ENCODE assay signal across 1 cellular context in genomic region chr3:136901391-136901790, GRCh38.
TF ChIP-seq lines count a peak whose summit lies in the region.

No MANE protein-coding gene starts in this region.

TF ChIP-seq in WTC11, 78 proteins besides CTCF, POLR2A, EP300 and RAD21 (continued from another document):
- TF ChIP-seq, protein P1, sequence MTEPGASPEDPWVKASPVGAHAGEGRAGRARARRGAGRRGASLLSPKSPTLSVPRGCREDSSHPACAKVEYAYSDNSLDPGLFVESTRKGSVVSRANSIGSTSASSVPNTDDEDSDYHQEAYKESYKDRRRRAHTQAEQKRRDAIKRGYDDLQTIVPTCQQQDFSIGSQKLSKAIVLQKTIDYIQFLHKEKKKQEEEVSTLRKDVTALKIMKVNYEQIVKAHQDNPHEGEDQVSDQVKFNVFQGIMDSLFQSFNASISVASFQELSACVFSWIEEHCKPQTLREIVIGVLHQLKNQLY (CRISPR knock-in tag; IDR thresholded peaks at IDR 0.05), result no peak
- TF ChIP-seq KAT7 (CRISPR knock-in tag; IDR thresholded peaks at IDR 0.05; ENCODE audit: borderline replicate concordance) (no peak), TEAD4 (CRISPR knock-in tag; IDR thresholded peaks at IDR 0.05) (no peak), ZBTB21 (CRISPR knock-in tag; IDR thresholded peaks at IDR 0.05; ENCODE audit: borderline replicate concordance) (no peak), ZNF532 (CRISPR knock-in tag; IDR thresholded peaks at IDR 0.05; ENCODE audit: borderline replicate concordance) (no peak), TP53 (CRISPR knock-in tag; IDR thresholded peaks at IDR 0.05) (no peak), ZNF396 (CRISPR knock-in tag; IDR thresholded peaks at IDR 0.05; ENCODE audit: borderline replicate concordance) (no peak), FOXK1 (CRISPR knock-in tag; IDR thresholded peaks at IDR 0.05) (no peak), OVOL2 (CRISPR knock-in tag; IDR thresholded peaks at IDR 0.05; ENCODE audit: borderline replicate concordance) (no peak), ZNF121 (CRISPR knock-in tag; IDR thresholded peaks at IDR 0.05) (no peak), ARID4B (CRISPR knock-in tag; IDR thresholded peaks at IDR 0.05; ENCODE audit: borderline replicate concordance) (no peak), ZNF416 (CRISPR knock-in tag; IDR thresholded peaks at IDR 0.05) (no peak), IRF2 (CRISPR knock-in tag; IDR thresholded peaks at IDR 0.05; ENCODE audit: borderline replicate concordance, low read depth) (no peak), PREB (CRISPR knock-in tag; IDR thresholded peaks at IDR 0.05; ENCODE audit: borderline replicate concordance) (no peak)
- TF ChIP-seq, protein P2, sequence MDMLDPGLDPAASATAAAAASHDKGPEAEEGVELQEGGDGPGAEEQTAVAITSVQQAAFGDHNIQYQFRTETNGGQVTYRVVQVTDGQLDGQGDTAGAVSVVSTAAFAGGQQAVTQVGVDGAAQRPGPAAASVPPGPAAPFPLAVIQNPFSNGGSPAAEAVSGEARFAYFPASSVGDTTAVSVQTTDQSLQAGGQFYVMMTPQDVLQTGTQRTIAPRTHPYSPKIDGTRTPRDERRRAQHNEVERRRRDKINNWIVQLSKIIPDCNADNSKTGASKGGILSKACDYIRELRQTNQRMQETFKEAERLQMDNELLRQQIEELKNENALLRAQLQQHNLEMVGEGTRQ (CRISPR knock-in tag; IDR thresholded peaks at IDR 0.05), result no peak
- TF ChIP-seq, protein P3, sequence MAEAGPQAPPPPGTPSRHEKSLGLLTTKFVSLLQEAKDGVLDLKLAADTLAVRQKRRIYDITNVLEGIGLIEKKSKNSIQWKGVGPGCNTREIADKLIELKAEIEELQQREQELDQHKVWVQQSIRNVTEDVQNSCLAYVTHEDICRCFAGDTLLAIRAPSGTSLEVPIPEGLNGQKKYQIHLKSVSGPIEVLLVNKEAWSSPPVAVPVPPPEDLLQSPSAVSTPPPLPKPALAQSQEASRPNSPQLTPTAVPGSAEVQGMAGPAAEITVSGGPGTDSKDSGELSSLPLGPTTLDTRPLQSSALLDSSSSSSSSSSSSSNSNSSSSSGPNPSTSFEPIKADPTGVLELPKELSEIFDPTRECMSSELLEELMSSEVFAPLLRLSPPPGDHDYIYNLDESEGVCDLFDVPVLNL (CRISPR knock-in tag; IDR thresholded peaks at IDR 0.05; ENCODE audit: borderline replicate concordance, low read depth), result no peak
- TF ChIP-seq, protein P4, sequence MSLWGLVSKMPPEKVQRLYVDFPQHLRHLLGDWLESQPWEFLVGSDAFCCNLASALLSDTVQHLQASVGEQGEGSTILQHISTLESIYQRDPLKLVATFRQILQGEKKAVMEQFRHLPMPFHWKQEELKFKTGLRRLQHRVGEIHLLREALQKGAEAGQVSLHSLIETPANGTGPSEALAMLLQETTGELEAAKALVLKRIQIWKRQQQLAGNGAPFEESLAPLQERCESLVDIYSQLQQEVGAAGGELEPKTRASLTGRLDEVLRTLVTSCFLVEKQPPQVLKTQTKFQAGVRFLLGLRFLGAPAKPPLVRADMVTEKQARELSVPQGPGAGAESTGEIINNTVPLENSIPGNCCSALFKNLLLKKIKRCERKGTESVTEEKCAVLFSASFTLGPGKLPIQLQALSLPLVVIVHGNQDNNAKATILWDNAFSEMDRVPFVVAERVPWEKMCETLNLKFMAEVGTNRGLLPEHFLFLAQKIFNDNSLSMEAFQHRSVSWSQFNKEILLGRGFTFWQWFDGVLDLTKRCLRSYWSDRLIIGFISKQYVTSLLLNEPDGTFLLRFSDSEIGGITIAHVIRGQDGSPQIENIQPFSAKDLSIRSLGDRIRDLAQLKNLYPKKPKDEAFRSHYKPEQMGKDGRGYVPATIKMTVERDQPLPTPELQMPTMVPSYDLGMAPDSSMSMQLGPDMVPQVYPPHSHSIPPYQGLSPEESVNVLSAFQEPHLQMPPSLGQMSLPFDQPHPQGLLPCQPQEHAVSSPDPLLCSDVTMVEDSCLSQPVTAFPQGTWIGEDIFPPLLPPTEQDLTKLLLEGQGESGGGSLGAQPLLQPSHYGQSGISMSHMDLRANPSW (CRISPR knock-in tag; conservative IDR thresholded peaks at IDR 0.05; ENCODE audit: low read depth), result no peak
